ENCODE assay signal across 30 cellular contexts in genomic region chr17:72765357-72766153, GRCh38.
"Had no signal": no experiment of that assay in that cellular context is flagged by ENCODE, and none has a peak within 500 bp of the region (broad histone marks: within the 10 kb centered on the region; RNA-seq: fewer than 3 reads in every experiment).

No MANE protein-coding gene starts in this region.

- H3K9me3 Mint-ChIP-seq: activated T-cell treated with anti-CD3 and anti-CD28 coated beads, Interleukin-2, amount 50 U/mL, for 24 hours; effector memory CD8-positive, alpha-beta T cell had no signal

- H3K27me3 ChIP-seq: body of pancreas, esophagus squamous epithelium, gastroesophageal sphincter, heart right ventricle had no signal

- ATAC-seq: activated T-cell treated with anti-CD3 and anti-CD28 coated beads, Interleukin-2, amount 50 U/mL, for 72 hours; body of pancreas; effector memory CD8-positive, alpha-beta T cell; gastroesophageal sphincter; heart right ventricle; WTC11 had no signal

- H3K4me1 ChIP-seq: body of pancreas, esophagus squamous epithelium, gastroesophageal sphincter, heart right ventricle had no signal

- H3K9me3 ChIP-seq: body of pancreas, esophagus squamous epithelium had no signal

- H3K27me3 Mint-ChIP-seq: activated CD4-positive, alpha-beta memory T cell treated with anti-CD3 and anti-CD28 coated beads, Interleukin-2, amount 10 ng/mL, durations not matched to agents 7 days and 5 days; activated CD4-positive, alpha-beta T cell treated with anti-CD3 and anti-CD28 coated beads, Interleukin-2, amount 10 ng/mL, durations not matched to agents 7 days and 5 days; activated naive CD8-positive, alpha-beta T cell; activated T-cell treated with anti-CD3 and anti-CD28 coated beads, Interleukin-2, amount 50 U/mL, for 24 hours; effector memory CD8-positive, alpha-beta T cell had no signal

- H3K27ac ChIP-seq: body of pancreas, esophagus squamous epithelium, gastroesophageal sphincter, heart right ventricle, VCaP had no signal

- H3K27ac Mint-ChIP-seq: activated CD4-positive, alpha-beta memory T cell treated with anti-CD3 and anti-CD28 coated beads, Interleukin-2, amount 10 ng/mL, durations not matched to agents 7 days and 5 days; activated CD4-positive, alpha-beta T cell treated with anti-CD3 and anti-CD28 coated beads, Interleukin-2, amount 10 ng/mL, durations not matched to agents 7 days and 5 days; activated naive CD8-positive, alpha-beta T cell; activated T-cell treated with anti-CD3 and anti-CD28 coated beads, Interleukin-2, amount 50 U/mL, for 24 hours; activated T-cell treated with anti-CD3 and anti-CD28 coated beads, Interleukin-2, amount 50 U/mL, for 72 hours; effector memory CD8-positive, alpha-beta T cell; T-helper 1 cell treated with Interleukin-12 subunit alpha and Interleukin-12 subunit beta and Interleukin-4 antibody, amounts not matched to agents 30 μg/mL and 1 μg/mL, for 36 hours; WTC11 had no signal

- H3K4me3 ChIP-seq: body of pancreas, esophagus squamous epithelium, gastroesophageal sphincter, heart right ventricle had no signal

- H3K4me3 Mint-ChIP-seq: activated CD4-positive, alpha-beta memory T cell treated with anti-CD3 and anti-CD28 coated beads, Interleukin-2, amount 10 ng/mL, durations not matched to agents 7 days and 5 days; activated CD4-positive, alpha-beta T cell treated with anti-CD3 and anti-CD28 coated beads, Interleukin-2, amount 10 ng/mL, durations not matched to agents 7 days and 5 days; activated naive CD8-positive, alpha-beta T cell; activated T-cell treated with anti-CD3 and anti-CD28 coated beads, Interleukin-2, amount 50 U/mL, for 24 hours; activated T-cell treated with anti-CD3 and anti-CD28 coated beads, Interleukin-2, amount 50 U/mL, for 72 hours; effector memory CD8-positive, alpha-beta T cell; T-helper 1 cell treated with Interleukin-12 subunit alpha and Interleukin-12 subunit beta and Interleukin-4 antibody, amounts not matched to agents 30 μg/mL and 1 μg/mL, for 36 hours; WTC11 had no signal

- DNase-seq: activated CD4-positive, alpha-beta memory T cell treated with anti-CD3 and anti-CD28 coated beads, Interleukin-2, amount 10 ng/mL, durations not matched to agents 7 days and 5 days; activated CD4-positive, alpha-beta T cell treated with anti-CD3 and anti-CD28 coated beads for 1 hour; activated CD4-positive, alpha-beta T cell treated with anti-CD3 and anti-CD28 coated beads for 4 hours; activated CD4-positive, alpha-beta T cell treated with anti-CD3 and anti-CD28 coated beads, Interleukin-2, amount 10 ng/mL, durations not matched to agents 7 days and 5 days; activated CD4-positive, alpha-beta T cell treated with anti-CD3 and anti-CD28 coated beads, Interleukin-2, amount 50 U/mL, for 4 hours; activated CD8-positive, alpha-beta memory T cell treated with anti-CD3 and anti-CD28 coated beads, Interleukin-2, amount 50 U/mL, for 48 hours; activated effector memory CD4-positive, alpha-beta T cell treated with Interleukin-2 at 50 U/mL for 16 hours; activated gamma-delta T cell treated with Interleukin-2 at 50 U/mL for 16 hours; activated naive CD4-positive, alpha-beta T cell treated with anti-CD3 and anti-CD28 coated beads, Interleukin-2, amount 50 U/mL, for 16 hours; activated naive CD4-positive, alpha-beta T cell treated with Interleukin-2 at 50 U/mL for 16 hours; activated T-cell treated with anti-CD3 and anti-CD28 coated beads for 4 hours; activated T-cell treated with anti-CD3 and anti-CD28 coated beads, Interleukin-2, amount 50 U/mL, for 24 hours; activated T-cell treated with anti-CD3 and anti-CD28 coated beads, Interleukin-2, amount 50 U/mL, for 72 hours; amniotic stem cell; body of pancreas; caudate nucleus; cortex of kidney; dermis blood vessel endothelial cell; effector CD4-positive, alpha-beta T cell; effector memory CD8-positive, alpha-beta T cell; erythroblast; esophagus squamous epithelium; foreskin melanocyte; heart right ventricle; T-helper 9 cell had no signal

- H3K4me1 Mint-ChIP-seq: activated CD4-positive, alpha-beta memory T cell treated with anti-CD3 and anti-CD28 coated beads, Interleukin-2, amount 10 ng/mL, durations not matched to agents 7 days and 5 days; activated CD4-positive, alpha-beta T cell treated with anti-CD3 and anti-CD28 coated beads, Interleukin-2, amount 10 ng/mL, durations not matched to agents 7 days and 5 days had no signal
